ENCODE assay signal across 23 cellular contexts in genomic region chr1:116516631-116517030, GRCh38. TPM values are rescaled to one million over a fixed set of nuclear protein-coding genes. Genes with fewer than 3 reads are reported as not detected.
DNase-seq lines count a peak whose midpoint lies in the region; ATAC-seq and TF ChIP-seq lines count a peak whose summit lies in the region.
"Had no signal": no experiment of that assay in that cellular context is flagged by ENCODE, and none has a peak within 500 bp of the region (broad histone marks: within the 10 kb centered on the region; RNA-seq: fewer than 3 reads in every experiment).

No MANE protein-coding gene starts in this region.

- H3K36me3 ChIP-seq in PC-9 (ENCODE audit: low read depth) (peaks cover 39% of the 10 kb centered on the region), colonic mucosa (no peaks in the 10 kb centered on the region)
- H3K36me3 ChIP-seq: gastrocnemius medialis had no signal

- H3K9ac ChIP-seq in colonic mucosa (ENCODE audit: low read depth in 2 of 2, low read length in 2 of 2) = no peak overlapping the region
- H3K9ac ChIP-seq: GM23248 had no signal

- H3F3A ChIP-seq in PC-9 (ENCODE audit: insufficient read depth, low read depth) = peaks cover 73% of the 10 kb centered on the region

- H3K9me3 ChIP-seq in PC-9 (ENCODE audit: insufficient read depth, low read depth) (peaks cover 4% of the 10 kb centered on the region; the same call in 1 of the 2 replicates), colonic mucosa (no peaks in the 10 kb centered on the region)
- H3K9me3 ChIP-seq: gastrocnemius medialis, testis had no signal

- no peaks in the 10 kb centered on the region for H4K20me1 ChIP-seq in PC-9 (ENCODE audit: insufficient read depth)

- H3K4me2 ChIP-seq in PC-9 = peak overlapping the region; percentile 69
- H3K4me2 ChIP-seq: smooth muscle cell had no signal

- H3K27me3 ChIP-seq in PC-9 (ENCODE audit: insufficient read depth, low read depth) = no peaks in the 10 kb centered on the region
- no peaks in the 10 kb centered on the region for H3K27me3 ChIP-seq in colonic mucosa
- H3K27me3 ChIP-seq: gastrocnemius medialis, testis had no signal

- H3K27ac ChIP-seq in PC-9 (peak overlapping the region; percentile 98), colonic mucosa (no peak overlapping the region)
- H3K27ac ChIP-seq: gastrocnemius medialis, GM23248, RWPE1, testis had no signal

- no peak overlapping the region for H3K4me3 ChIP-seq in PC-9
- no peak overlapping the region for H3K4me3 ChIP-seq in lower leg skin (ENCODE audit: low read depth, poor library complexity, severe bottlenecking)
- no peak overlapping the region for H3K4me3 ChIP-seq in colonic mucosa
- H3K4me3 ChIP-seq: gastrocnemius medialis, GM23248, smooth muscle cell, testis had no signal

- no peaks in the 10 kb centered on the region for H3K27me3 Mint-ChIP-seq in stimulated activated naive CD8-positive, alpha-beta T cell treated with anti-CD3 and anti-CD28 coated beads, Interleukin-15, Interleukin-2, amounts not matched to agents 100 ng/mL and 50 ng/mL, for 24 hours
- H3K27me3 Mint-ChIP-seq in stimulated activated naive CD8-positive, alpha-beta T cell treated with anti-CD3 and anti-CD28 coated beads, Interleukin-15, amount 100 ng/mL, for 72 hours = no peaks in the 10 kb centered on the region
- no peaks in the 10 kb centered on the region for H3K27me3 Mint-ChIP-seq in effector memory CD8-positive, alpha-beta T cell

- TF ChIP-seq POLR2A in lower leg skin (IDR thresholded peaks at IDR 0.05) = no peak

- no peaks in the 10 kb centered on the region for H3K79me2 ChIP-seq in PC-9 (ENCODE audit: low read depth)

- peaks cover 62% of the 10 kb centered on the region for H3K4me1 ChIP-seq in PC-9 (replicated peaks; ENCODE audit: insufficient read depth)
- no peaks in the 10 kb centered on the region for H3K4me1 ChIP-seq in colonic mucosa
- H3K4me1 ChIP-seq: gastrocnemius medialis, testis had no signal

- CTCF ChIA-PET in PC-9 (lab: Charles Lee) = interaction anchor here (0.7 kb wide), 1 partner anchor 143 kb away, joined by 3 read pairs; no protein-coding TSS in a partner anchor

- 90 to 91% methylated on average over 5 of the region's 5 CpGs for WGBS in lower leg skin, 2 donors

- POLR2A ChIA-PET in PC-9 (lab: Charles Lee; ENCODE audit: unreplicated experiment) = interaction anchor here (0.6 kb wide), 1 partner anchor 709 kb away, joined by 5 read pairs; no protein-coding TSS in a partner anchor

- no peaks in the 10 kb centered on the region; the same call in 1 of the 2 replicates for H3K9me2 ChIP-seq in PC-9 (ENCODE audit: insufficient read depth)

- peaks cover 53% of the 10 kb centered on the region for H3K4me1 Mint-ChIP-seq in stimulated activated naive CD8-positive, alpha-beta T cell treated with anti-CD3 and anti-CD28 coated beads, Interleukin-15, Interleukin-2, amounts not matched to agents 100 ng/mL and 50 ng/mL, for 24 hours (ENCODE audit: low read depth)
- H3K4me1 Mint-ChIP-seq in stimulated activated naive CD8-positive, alpha-beta T cell treated with anti-CD3 and anti-CD28 coated beads, Interleukin-15, amount 100 ng/mL, for 72 hours = peaks cover 40% of the 10 kb centered on the region
- H3K4me1 Mint-ChIP-seq in effector memory CD8-positive, alpha-beta T cell (ENCODE audit: low read depth in 2 of 2) = peaks cover 43 to 58% of the 10 kb centered on the region in 2 donors

- peaks cover 32% of the 10 kb centered on the region for H3K36me3 Mint-ChIP-seq in stimulated activated naive CD8-positive, alpha-beta T cell treated with anti-CD3 and anti-CD28 coated beads, Interleukin-15, Interleukin-2, amounts not matched to agents 100 ng/mL and 50 ng/mL, for 24 hours (ENCODE audit: low read depth)
- H3K36me3 Mint-ChIP-seq in effector memory CD8-positive, alpha-beta T cell (ENCODE audit: insufficient read depth) = peaks cover 19% of the 10 kb centered on the region

- no TSS peak for BruUV-seq in PC-9 (replicated peaks; lab: Mats Ljungman, UMichigan)

- intact Hi-C loops in PC-9 (cut with micrococcal nuclease; ENCODE audit: unreplicated experiment) = loop anchor here (5.0 kb wide), 1 partner anchor 541 kb away; no protein-coding TSS in a partner anchor
- intact Hi-C loops in lower leg skin (cut with DNase I; ENCODE audit: low total_unique reads) = no loop called here
- intact Hi-C loops in left cardiac atrium (cut with DNase I) = no loop called here
- intact Hi-C loops in colonic mucosa (cut with DNase I) = no loop called here

- ATAC-seq in stimulated activated naive CD8-positive, alpha-beta T cell treated with anti-CD3 and anti-CD28 coated beads, Interleukin-15, amount 100 ng/mL, for 72 hours = no peak
- no peak for ATAC-seq in effector memory CD8-positive, alpha-beta T cell (replicated peaks)
- no peak for ATAC-seq in HG02678 (IDR thresholded peaks at IDR 0.05; ENCODE audit: unreplicated experiment)
- ATAC-seq in left cardiac atrium = no peak
- ATAC-seq: esophagus mucosa, gastrocnemius medialis had no signal

- no peaks in the 10 kb centered on the region for H3K9me3 Mint-ChIP-seq in stimulated activated naive CD8-positive, alpha-beta T cell treated with anti-CD3 and anti-CD28 coated beads, Interleukin-15, Interleukin-2, amounts not matched to agents 100 ng/mL and 50 ng/mL, for 24 hours
- H3K9me3 Mint-ChIP-seq in stimulated activated naive CD8-positive, alpha-beta T cell treated with anti-CD3 and anti-CD28 coated beads, Interleukin-15, amount 100 ng/mL, for 72 hours = no peaks in the 10 kb centered on the region
- no peaks in the 10 kb centered on the region for H3K9me3 Mint-ChIP-seq in effector memory CD8-positive, alpha-beta T cell

- no peak overlapping the region for H2AFZ ChIP-seq in PC-9
- H2AFZ ChIP-seq: GM23248 had no signal

- no peak overlapping the region for H3K4me3 Mint-ChIP-seq in stimulated activated naive CD8-positive, alpha-beta T cell treated with anti-CD3 and anti-CD28 coated beads, Interleukin-15, Interleukin-2, amounts not matched to agents 100 ng/mL and 50 ng/mL, for 24 hours
- peak overlapping the region in 1 of 2 donors; percentile 3 for H3K4me3 Mint-ChIP-seq in stimulated activated naive CD8-positive, alpha-beta T cell treated with anti-CD3 and anti-CD28 coated beads, Interleukin-15, amount 100 ng/mL, for 72 hours
- H3K4me3 Mint-ChIP-seq in effector memory CD8-positive, alpha-beta T cell = peak overlapping the region; percentile 9 to 75
- H3K4me3 Mint-ChIP-seq: neural crest cell had no signal

- DNase-seq in stimulated activated naive CD8-positive, alpha-beta T cell treated with anti-CD3 and anti-CD28 coated beads, Interleukin-15, amount 100 ng/mL, for 72 hours = no peak
- DNase-seq in PC-9 = no peak
- DNase-seq in effector memory CD8-positive, alpha-beta T cell = no peak
- DNase-seq in lower leg skin (ENCODE audit: low spot score in 2 of 2) = no peak
- no peak for DNase-seq in left cardiac atrium
- DNase-seq in colonic mucosa = no peak
- DNase-seq: activated CD4-positive, alpha-beta T cell treated with anti-CD3 and anti-CD28 coated beads for 4 hours; amniotic stem cell; gastrocnemius medialis; GM23248; Karpas-422; kidney glomerular epithelial cell; mesendoderm; NCI-H1092 treated with DMSO at 0.1 percent for 48 hours; NCI-H2029 treated with DMSO at 0.1 percent for 48 hours; NCI-H446; testis had no signal

- peak overlapping the region; percentile 9 for H3K27ac Mint-ChIP-seq in stimulated activated naive CD8-positive, alpha-beta T cell treated with anti-CD3 and anti-CD28 coated beads, Interleukin-15, Interleukin-2, amounts not matched to agents 100 ng/mL and 50 ng/mL, for 24 hours
- no peak overlapping the region for H3K27ac Mint-ChIP-seq in stimulated activated naive CD8-positive, alpha-beta T cell treated with anti-CD3 and anti-CD28 coated beads, Interleukin-15, amount 100 ng/mL, for 72 hours
- peak overlapping the region; percentile 97 to 98 for H3K27ac Mint-ChIP-seq in effector memory CD8-positive, alpha-beta T cell

- TF ChIP-seq CTCF in PC-9 (conservative IDR thresholded peaks at IDR 0.05) = no peak
- TF ChIP-seq CTCF in lower leg skin (IDR thresholded peaks at IDR 0.05) = no peak
- no peak for TF ChIP-seq CTCF in colonic mucosa (IDR thresholded peaks at IDR 0.05)

RNA-seq across cellular contexts. Expression of gene CD58, which starts 54.2 kb away (rescaled TPM):
- 15.9 and 23.6 TPM in 2 replicates for total RNA-seq in PC-9 (2021)
- total RNA-seq in lower leg skin = 10 to 100 TPM; 25.3 to 40.9 (median 28.9) TPM
- total RNA-seq in left cardiac atrium = 10 to 100 TPM; 19.6 to 21.1 TPM
- 10 to 100 TPM; 16.1 to 25.9 TPM for total RNA-seq in colonic mucosa

Comparison
In these comparisons a context has a peak if more than half of its experiments do, and no peak if none do; other contexts are left out.
1. H3K27ac Mint-ChIP-seq: peak in stimulated activated naive CD8-positive, alpha-beta T cell treated with anti-CD3 and anti-CD28 coated beads, Interleukin-15, Interleukin-2, amounts not matched to agents 100 ng/mL and 50 ng/mL, for 24 hours (single experiment) and effector memory CD8-positive, alpha-beta T cell (2 of 2); none in stimulated activated naive CD8-positive, alpha-beta T cell treated with anti-CD3 and anti-CD28 coated beads, Interleukin-15, amount 100 ng/mL, for 72 hours (0 of 2).